Comparison of ENCODE assay signal across 8 cellular contexts in genomic region chr1:20493839-20494608, GRCh38. TPM values are rescaled to one million over a fixed set of nuclear protein-coding genes. Genes with fewer than 3 reads are reported as not detected.
DNase-seq lines count a peak whose midpoint lies in the region; ATAC-seq and TF ChIP-seq lines count a peak whose summit lies in the region.

No MANE protein-coding gene starts in this region.

- H4K20me1 ChIP-seq in Loucy (ENCODE audit: insufficient read depth, low read length, poor library complexity, severe bottlenecking) (no peaks in the 10 kb centered on the region), neural progenitor cell (ENCODE audit: low read depth) (no peaks in the 10 kb centered on the region)

- no peaks in the 10 kb centered on the region for H3K9me3 Mint-ChIP-seq in neural progenitor cell

- H3K36me3 Mint-ChIP-seq in neural progenitor cell = no peaks in the 10 kb centered on the region

- DNase-seq in EL (peak; percentile 92), RPMI7951 (ENCODE audit: low read depth) (peak; percentile 85), fibroblast of the conjunctiva (ENCODE audit: low read depth) (peak; percentile 74), neural progenitor cell (ENCODE audit: low spot score) (peak; percentile 86), stromal cell of bone marrow (ENCODE audit: low read depth) (peak; percentile 74)
- DNase-seq in activated T-helper 1 cell treated with anti-CD3 and anti-CD28 coated beads, Interleukin-2, amount 50 U/mL, for 16 hours (ENCODE audit: low read depth in 1 of 2, low spot score in 1 of 2) = peak; percentile 67 to 80

- peaks cover 6% of the 10 kb centered on the region for H3K4me1 ChIP-seq in Loucy (ENCODE audit: insufficient read depth, low read length, poor library complexity, severe bottlenecking)
- H3K4me1 ChIP-seq in neural progenitor cell = no peaks in the 10 kb centered on the region

- H3K27ac Mint-ChIP-seq in neural progenitor cell = no peak overlapping the region

- H3K27me3 ChIP-seq in Loucy (ENCODE audit: insufficient read depth, low read length, poor library complexity, severe bottlenecking) (no peaks in the 10 kb centered on the region), neural progenitor cell (peaks cover 25% of the 10 kb centered on the region)

- H3F3A ChIP-seq in Loucy (ENCODE audit: low read depth) (no peaks in the 10 kb centered on the region), neural progenitor cell (ENCODE audit: low read depth) (no peaks in the 10 kb centered on the region)

- no peaks in the 10 kb centered on the region for H3K9me3 ChIP-seq in Loucy (ENCODE audit: insufficient read depth, low read depth, low read length)
- H3K9me3 ChIP-seq in neural progenitor cell (ENCODE audit: low read depth) = no peaks in the 10 kb centered on the region

- H3K9me2 ChIP-seq in Loucy (replicated peaks; ENCODE audit: low read depth, low read length) = no peaks in the 10 kb centered on the region

- H3K4me3 ChIP-seq in Loucy (ENCODE audit: low read length, poor library complexity, severe bottlenecking) = peak overlapping the region; percentile 71
- H3K4me3 ChIP-seq in neural progenitor cell = peak overlapping the region; percentile 21

- TF ChIP-seq CTCF in Loucy (conservative IDR thresholded peaks at IDR 0.05; ENCODE audit: low read length) (peak; percentile 94), neural progenitor cell (IDR thresholded peaks at IDR 0.05) (peak; percentile 89)

- H3K27me3 Mint-ChIP-seq in neural progenitor cell (ENCODE audit: insufficient read depth, low read depth) = peaks cover 4% of the 10 kb centered on the region

- no peak overlapping the region for H3K27ac ChIP-seq in neural progenitor cell

- no peak for ATAC-seq in HG03139 (IDR thresholded peaks at IDR 0.05; ENCODE audit: unreplicated experiment)

- H2AFZ ChIP-seq in Loucy (ENCODE audit: low read length) = peak overlapping the region; percentile 99
- H2AFZ ChIP-seq in neural progenitor cell (replicated peaks) = peak overlapping the region; percentile 78

- H3K4me3 Mint-ChIP-seq in neural progenitor cell = no peak overlapping the region

- H3K4me2 ChIP-seq in Loucy (ENCODE audit: low read depth, low read length, poor library complexity, severe bottlenecking) (peak overlapping the region; percentile 90), neural progenitor cell (peak overlapping the region; percentile 63)

- H3K79me2 ChIP-seq in Loucy (ENCODE audit: insufficient read depth, low read length) (no peaks in the 10 kb centered on the region), neural progenitor cell (ENCODE audit: low read depth) (no peaks in the 10 kb centered on the region)

- H3K9ac ChIP-seq in Loucy (ENCODE audit: low read depth, low read length, poor library complexity, severe bottlenecking) (peak overlapping the region; percentile 42), neural progenitor cell (no peak overlapping the region)

- peaks cover 8% of the 10 kb centered on the region; the same call in 1 of the 2 replicates for H3K36me3 ChIP-seq in Loucy (ENCODE audit: insufficient read depth, low read length)
- no peaks in the 10 kb centered on the region for H3K36me3 ChIP-seq in neural progenitor cell

- H3K4me1 Mint-ChIP-seq in neural progenitor cell = peaks cover 5% of the 10 kb centered on the region

RNA-seq across cellular contexts. Expression of gene CAMK2N1, which starts 8.0 kb away (rescaled TPM):
- total RNA-seq in RPMI7951 (2014; rRNA removed; shearing (Covaris generic)) = 6.7 and 9.9 TPM in 2 replicates
- 6.0 and 11.4 TPM in 2 replicates for total RNA-seq in neural progenitor cell (ENCODE audit: low replicate concordance)

RNA-seq across cellular contexts. Expression of gene MUL1, which starts 13.9 kb away (rescaled TPM):
- total RNA-seq in RPMI7951 (2014; rRNA removed; shearing (Covaris generic)) = 18.1 and 22.1 TPM in 2 replicates
- 6.7 and 18.9 TPM in 2 replicates for total RNA-seq in neural progenitor cell (ENCODE audit: low replicate concordance)

RNA-seq across cellular contexts. Expression of gene FAM43B, which starts 58.3 kb away (rescaled TPM):
- total RNA-seq in RPMI7951 (2014; rRNA removed; shearing (Covaris generic)) = 0.10 TPM in 1 of 2 replicates, not detected in the other
- total RNA-seq in neural progenitor cell (ENCODE audit: low replicate concordance) = 0.09 TPM in 1 of 2 replicates, not detected in the other
